ENCODE assay signal across 8 cellular contexts in the genomic region with DNA sequence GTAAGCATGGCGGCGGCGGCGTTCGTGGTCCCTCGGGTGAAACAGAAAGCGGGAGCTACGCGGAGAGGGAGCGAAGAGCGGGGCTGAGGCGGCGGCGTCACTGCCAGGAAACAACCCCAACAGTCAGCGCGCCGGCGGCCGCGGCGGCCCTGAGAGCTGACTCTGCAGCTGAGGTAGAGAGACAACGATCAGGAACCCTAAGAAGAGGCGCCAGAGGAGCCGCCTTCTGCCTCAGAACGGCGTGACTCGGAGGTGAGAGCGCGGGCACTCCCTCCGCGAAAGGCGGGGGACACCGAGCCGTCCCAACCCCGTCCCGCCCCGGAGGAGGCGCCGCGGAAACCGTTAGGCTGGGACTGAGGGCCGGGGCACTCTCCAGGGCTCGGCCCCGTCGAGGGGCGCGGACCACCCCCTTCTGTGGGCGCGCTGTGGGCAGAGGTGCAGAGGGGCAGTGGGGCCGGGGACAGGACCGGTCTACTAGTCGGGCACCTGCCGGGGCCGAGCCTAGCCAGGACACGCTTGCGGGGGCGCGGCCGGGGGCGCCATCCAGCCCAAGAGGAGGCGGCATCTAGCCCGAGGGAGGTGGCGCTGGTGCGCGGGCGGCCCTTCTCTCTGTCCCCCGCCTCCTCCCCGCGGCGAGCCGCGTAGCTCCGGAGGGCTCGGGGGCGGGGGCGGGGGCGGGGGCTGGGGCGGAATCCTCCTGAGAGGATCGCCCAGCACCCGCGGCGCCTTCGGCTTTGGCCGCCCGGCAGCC. TPM values are rescaled to one million over a fixed set of nuclear protein-coding genes. Genes with fewer than 3 reads are reported as not detected.
DNase-seq lines count a peak whose midpoint lies in the region; ATAC-seq and TF ChIP-seq lines count a peak whose summit lies in the region.

No MANE protein-coding gene starts in this region.

- H3K27ac ChIP-seq in HUES64 (ENCODE audit: low read depth, low read length), result peak overlapping the region; percentile 98
- peak overlapping the region; percentile 93 for H3K27ac ChIP-seq in muscle layer of duodenum (ENCODE audit: low read length)

- H3K4me1 ChIP-seq in HUES64 (ENCODE audit: insufficient read depth, low read length), result peaks cover 49% of the 10 kb centered on the region
- peaks cover 0 to 35% of the 10 kb centered on the region in 2 donors for H3K4me1 ChIP-seq in muscle layer of duodenum (ENCODE audit: control insufficient read depth in 1 of 2, insufficient read depth in 2 of 2, low read length in 2 of 2)

- H3K27me3 ChIP-seq in HUES64 (ENCODE audit: insufficient read depth, low read length) (peaks cover 7% of the 10 kb centered on the region; the same call in 1 of the 2 replicates), muscle layer of duodenum (ENCODE audit: low read depth, low read length) (no peaks in the 10 kb centered on the region)

- WGBS in HUES64, result under 1% methylated on average over 85 of the region's 85 CpGs

- H3K9ac ChIP-seq in HUES64 (ENCODE audit: low read depth, low read length), result peak overlapping the region; percentile 97

- H3K36me3 ChIP-seq in HUES64 (ENCODE audit: insufficient read depth, low read length) (no peaks in the 10 kb centered on the region), muscle layer of duodenum (ENCODE audit: control insufficient read depth in 1 of 2, insufficient read depth in 2 of 2, low read length in 2 of 2) (no peaks in the 10 kb centered on the region)

- peak; percentile 55 for ATAC-seq in GM21515 (IDR thresholded peaks at IDR 0.05; ENCODE audit: unreplicated experiment)

- peak; percentile 90 for TF ChIP-seq POLR2A in erythroblast (IDR thresholded peaks at IDR 0.05; ENCODE audit: low read length)

- DNase-seq in DMS114 treated with DMSO at 0.1 percent for 48 hours (lab: John Stamatoyannopoulos, UW; ENCODE audit: unreplicated experiment), result peak; percentile 55
- DNase-seq in OCI-M1 (lab: John Stamatoyannopoulos, UW), result peak; percentile 91
- DNase-seq in activated T-cell treated with anti-CD3 and anti-CD28 coated beads, Interleukin-2, amount 50 U/mL, for 1 hour, result peak; percentile 87
- DNase-seq in erythroblast (lab: John Stamatoyannopoulos, UW), result peak; percentile 89 to 94
- DNase-seq in stimulated activated CD8-positive, alpha-beta memory T cell treated with anti-CD3 and anti-CD28 coated beads, Interleukin-7, amount 100 ng/mL, for 1 hour (ENCODE audit: low read depth in 2 of 2), result peak; percentile 59 to 64

- H3K4me3 ChIP-seq in HUES64 (ENCODE audit: low read length), result peak overlapping the region; percentile 92
- H3K4me3 ChIP-seq in muscle layer of duodenum (ENCODE audit: low read depth in 1 of 2, low read length in 2 of 2), result peak overlapping the region; percentile 79 to 89

- peaks cover 3% of the 10 kb centered on the region; the same call in 1 of the 2 replicates for H3K9me3 ChIP-seq in HUES64 (ENCODE audit: insufficient read depth, low read depth, low read length)
- H3K9me3 ChIP-seq in muscle layer of duodenum (ENCODE audit: control insufficient read depth in 1 of 2, low read length in 2 of 2), result peaks cover 0 to 3% of the 10 kb centered on the region in 2 donors

RNA-seq across cellular contexts. Expression of a gene that starts 0.4 kb away (rescaled TPM):
- 21.6 TPM for polyA plus RNA-seq in HUES64 (2013, experiment 1 of 2)
- polyA plus RNA-seq in HUES64 (2013, experiment 2 of 2), result 25.8 TPM

Comparison
In these comparisons a context has a peak if more than half of its experiments do, and no peak if none do; other contexts are left out.
1. Peak in every context shown above with its lines: DNase-seq, ATAC-seq, H3K4me3 ChIP-seq and H3K27ac ChIP-seq.